In the genomic region with DNA sequence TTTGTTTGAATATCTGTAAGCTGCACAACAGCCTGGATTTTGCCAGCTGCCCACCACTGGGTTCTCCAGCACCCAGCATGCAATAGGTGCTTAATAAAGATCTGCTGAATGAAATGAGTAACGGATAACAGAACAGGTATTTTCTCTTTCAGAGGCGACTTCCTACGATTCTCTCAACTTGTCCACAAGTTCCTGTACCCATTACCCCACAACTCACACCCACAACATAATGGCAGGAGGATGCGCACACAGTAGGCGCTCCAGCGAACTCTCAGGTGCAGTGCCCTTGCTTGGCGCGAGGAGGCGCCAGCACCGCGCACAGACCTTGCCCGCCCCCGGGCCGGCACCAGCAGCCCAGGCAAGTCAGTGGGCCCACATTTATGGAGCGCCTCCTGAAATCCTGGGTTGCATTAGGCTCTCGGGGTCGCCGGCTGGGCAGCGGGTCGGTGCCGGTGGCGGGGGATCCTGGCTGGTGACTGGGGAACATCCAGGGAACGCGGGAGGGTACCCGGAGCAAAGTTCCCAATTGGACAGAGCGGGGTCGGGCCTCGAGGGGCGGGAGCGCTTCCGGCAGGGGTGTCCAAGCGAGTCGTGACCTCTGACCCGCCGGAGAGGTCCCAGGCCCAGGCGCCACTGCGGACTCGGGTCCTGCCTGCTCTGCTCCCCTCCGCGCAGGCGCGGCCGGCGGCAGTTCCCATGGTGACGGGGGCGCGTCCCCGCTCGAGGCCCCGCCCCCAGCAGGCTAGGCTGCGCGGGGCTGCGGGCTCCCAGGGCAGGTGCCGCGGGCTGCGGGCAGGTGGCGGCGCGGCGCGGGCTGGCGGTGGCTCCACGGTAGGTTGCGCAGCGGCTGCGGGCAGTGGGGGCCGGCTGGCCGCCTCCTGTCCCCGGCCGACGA, we compare ENCODE assay signal across 8 cellular contexts.
DNase-seq lines count a peak whose midpoint lies in the region; ATAC-seq and TF ChIP-seq lines count a peak whose summit lies in the region.

A gene (plus strand): TSS at position 775 of the 895 bp plus-strand sequence. CDS start 75,284 bp downstream, outside the sequence.

- TF ChIP-seq CTCF in AG09309 (IDR thresholded peaks at IDR 0.05; ENCODE audit: control insufficient read depth, insufficient read depth, low read depth, low read length, missing control alignments) (peak; percentile 80), LNCaP clone FGC (IDR thresholded peaks at IDR 0.05; ENCODE audit: control insufficient read depth, extremely low read depth, insufficient read depth) (peak; percentile 93)

- H3K4me3 ChIP-seq in AG09309 (ENCODE audit: control insufficient read depth, low read depth, low read length) (peak within 1 kb of the TSS; percentile 54), LNCaP clone FGC (ENCODE audit: low read depth, low read length) (peak within 1 kb of the TSS; percentile 93)

- peak within 1 kb of the TSS; percentile 35 for H3K27ac ChIP-seq in substantia nigra (ENCODE audit: low read depth, low read length, poor library complexity, severe bottlenecking)

- peak; percentile 71 for ATAC-seq in GM19324 (IDR thresholded peaks at IDR 0.05; ENCODE audit: low FRiP score, unreplicated experiment)

- DNase-seq in AG09309 (ENCODE audit: low read depth) (no peak), LNCaP clone FGC (ENCODE audit: low read depth) (peak; percentile 56), SKM-1 (lab: John Stamatoyannopoulos, UW; ENCODE audit: unreplicated experiment) (peak; percentile 32), globus pallidus (ENCODE audit: low spot score) (peak; percentile 78), nucleus accumbens (lab: John Stamatoyannopoulos, UW) (peak in 54 of 56 donors; percentile 8 to 90 (median 70)), substantia nigra (lab: John Stamatoyannopoulos, UW) (peak in 48 of 49 donors; percentile 12 to 90 (median 72))
- peak; percentile 87 for DNase-seq in activated naive CD4-positive, alpha-beta T cell treated with anti-CD3 and anti-CD28 coated beads, Interleukin-2, amount 50 U/mL, for 16 hours
